Comparison of ENCODE assay signal across 9 cellular contexts in the genomic region with DNA sequence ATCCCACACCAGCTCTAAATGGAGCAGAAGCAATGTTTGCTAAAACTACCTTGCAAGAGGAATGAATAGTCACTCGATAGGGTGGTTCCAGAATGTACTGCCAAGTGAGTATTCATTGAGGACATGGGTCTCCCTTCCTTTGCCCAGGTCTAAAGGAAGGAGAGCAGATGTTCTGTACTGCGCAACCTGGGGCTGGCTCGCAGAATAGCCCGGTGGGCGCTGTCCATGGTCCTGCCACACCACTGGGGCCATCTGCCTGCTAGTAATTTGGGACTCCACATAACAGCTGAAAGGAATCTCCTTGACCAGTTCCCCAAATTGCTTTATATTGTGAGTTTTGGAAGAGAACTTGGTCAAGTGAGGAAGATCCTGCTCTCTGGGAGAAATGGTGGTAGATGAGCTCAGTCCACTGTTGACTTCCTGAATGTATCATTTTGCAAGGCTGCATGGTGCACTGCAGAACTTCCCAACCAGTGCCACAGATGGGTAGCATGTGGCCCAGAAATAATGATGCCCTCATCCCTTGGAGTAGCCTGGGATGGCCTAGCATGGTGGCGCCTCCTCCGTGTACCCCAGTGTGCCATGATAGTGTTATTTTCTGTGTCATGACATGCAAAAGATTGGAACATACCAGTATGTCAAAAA. TPM values are rescaled to one million over a fixed set of nuclear protein-coding genes. Genes with fewer than 3 reads are reported as not detected.
A peak's percentile ranks its signal among the peaks of the same experiment; 100 is the strongest.
DNase-seq lines count a peak whose midpoint lies in the region; ATAC-seq and TF ChIP-seq lines count a peak whose summit lies in the region.
"Had no signal": no experiment of that assay in that cellular context is flagged by ENCODE, and none has a peak within 500 bp of the region (broad histone marks: within the 10 kb centered on the region; RNA-seq: fewer than 3 reads in every experiment).

No MANE protein-coding gene starts in this region.

- CTCF ChIA-PET in Calu3 (lab: Charles Lee): no interaction called here

- no TSS peak for BruUV-seq in Calu3 (replicated peaks; lab: Mats Ljungman, UMichigan)

- no peaks in the 10 kb centered on the region for H3K36me3 ChIP-seq in spleen

- TF ChIP-seq CTCF in Calu3 (IDR thresholded peaks at IDR 0.05; ENCODE audit: unreplicated experiment) (no peak), NB4 (IDR thresholded peaks at IDR 0.05; ENCODE audit: low read depth, low read length) (no peak), spleen (IDR thresholded peaks at IDR 0.05 in 8 of 11, conservative IDR thresholded peaks at IDR 0.05 in 3 of 11) (no peak)

- no peaks in the 10 kb centered on the region for H3K36me3 Mint-ChIP-seq in Calu3 (ENCODE audit: insufficient read depth, unreplicated experiment)

- H3K4me3 Mint-ChIP-seq in Calu3 (ENCODE audit: low read depth, unreplicated experiment): no peak overlapping the region
- H3K4me3 Mint-ChIP-seq: stimulated activated naive CD8-positive, alpha-beta T cell treated with anti-CD3 and anti-CD28 coated beads, Interleukin-15, Interleukin-2, amounts not matched to agents 100 ng/mL and 50 ng/mL, for 24 hours had no signal

- WGBS in spleen, 5 donors: 19 to 35% (median 26%) methylated on average over 7 of the region's 7 CpGs

- H3K27me3 ChIP-seq in spleen (replicated peaks in 1 of 7): peaks cover 0 to 88% (median 34%) of the 10 kb centered on the region in 7 donors

- no peak overlapping the region for H3K27ac Mint-ChIP-seq in Calu3 (ENCODE audit: unreplicated experiment)
- H3K27ac Mint-ChIP-seq: stimulated activated naive CD8-positive, alpha-beta T cell treated with anti-CD3 and anti-CD28 coated beads, Interleukin-15, Interleukin-2, amounts not matched to agents 100 ng/mL and 50 ng/mL, for 24 hours had no signal

- peak; percentile 16 for DNase-seq in Calu3
- DNase-seq in NB4 (ENCODE audit: low read depth): peak; percentile 65
- DNase-seq in activated T-helper 1 cell treated with Interleukin-2 at 50 U/mL for 16 hours (ENCODE audit: low read depth): peak; percentile 12
- DNase-seq in left cardiac atrium: peak; percentile 70
- DNase-seq in stimulated activated CD4-positive, alpha-beta T cell treated with anti-CD3 and anti-CD28 coated beads, Interleukin-2, amount 100 ng/mL, for 48 hours: peak; percentile 36 to 58
- DNase-seq in posterior cingulate gyrus: no peak
- no peak for DNase-seq in spleen

- H3K9me3 ChIP-seq in spleen: peaks cover 0 to 4% (median 0%) of the 10 kb centered on the region in 8 donors

- intact Hi-C loops in Calu3 (cut with micrococcal nuclease; ENCODE audit: unreplicated experiment): no loop called here
- intact Hi-C loops in left cardiac atrium (cut with DNase I): no loop called here
- intact Hi-C loops in posterior cingulate gyrus (cut with DNase I): no loop called here
- intact Hi-C loops in spleen (cut with DNase I; ENCODE audit: low total_unique reads): no loop called here

- H3K4me3 ChIP-seq in NB4 (ENCODE audit: low read depth, low read length): no peak overlapping the region
- no peak overlapping the region for H3K4me3 ChIP-seq in spleen

- no peaks in the 10 kb centered on the region for H3K4me1 Mint-ChIP-seq in Calu3 (ENCODE audit: low read depth, unreplicated experiment)

- TF ChIP-seq POLR2A in NB4 (IDR thresholded peaks at IDR 0.05; ENCODE audit: extremely low read depth, insufficient read length) (no peak), spleen (IDR thresholded peaks at IDR 0.05) (no peak)

- ATAC-seq in left cardiac atrium (peak; percentile 83 to 84), GM18517 (IDR thresholded peaks at IDR 0.05; ENCODE audit: unreplicated experiment) (no peak)

- H3K4me1 ChIP-seq in spleen: peaks cover 0 to 11% (median 7%) of the 10 kb centered on the region in 6 donors

- no peak overlapping the region for H3K27ac ChIP-seq in spleen

- H3K9me3 Mint-ChIP-seq in Calu3 (ENCODE audit: low read depth, unreplicated experiment): no peaks in the 10 kb centered on the region

- peaks cover 91% of the 10 kb centered on the region for H3K27me3 Mint-ChIP-seq in Calu3 (ENCODE audit: unreplicated experiment)

RNA-seq across cellular contexts. Expression of a gene that starts 5.7 kb away (rescaled TPM):
- total RNA-seq in Calu3 (2022): 0.20 and 0.24 TPM in 2 replicates
- total RNA-seq in left cardiac atrium: under 1 TPM in 1 of 2 donors, not detected in 1; 0.13 TPM
- not detected for total RNA-seq in spleen
- polyA plus RNA-seq in spleen: under 1 TPM in 2 of 3 donors, not detected in 1; under 0.01 to 0.02 TPM

RNA-seq across cellular contexts. Expression of a gene that starts 43.8 kb away (rescaled TPM):
- total RNA-seq in Calu3 (2022): not detected in 2 replicates
- total RNA-seq in left cardiac atrium: not detected
- total RNA-seq in spleen: not detected
- polyA plus RNA-seq in spleen: not detected

RNA-seq across cellular contexts. Expression of a gene that starts 54.1 kb away (rescaled TPM):
- total RNA-seq in Calu3 (2022): 16.0 and 24.3 TPM in 2 replicates
- 1 to 10 TPM; 8.7 to 8.8 TPM for total RNA-seq in left cardiac atrium
- 10 to 100 TPM in 5 of 7 donors, 1 to 10 TPM in 2; 9.8 to 22.1 (median 14.8) TPM for total RNA-seq in spleen
- polyA plus RNA-seq in spleen: 1 to 10 TPM; 1.4 to 3.7 (median 2.1) TPM

Comparison
In these comparisons a context has a peak if more than half of its experiments do, and no peak if none do; other contexts are left out.
1. DNase-seq: peak in Calu3 (single experiment), NB4 (single experiment), activated T-helper 1 cell treated with Interleukin-2 at 50 U/mL for 16 hours (single experiment), left cardiac atrium (single experiment) and stimulated activated CD4-positive, alpha-beta T cell treated with anti-CD3 and anti-CD28 coated beads, Interleukin-2, amount 100 ng/mL, for 48 hours (2 of 2); none in posterior cingulate gyrus (0 of 10) and spleen (single experiment).